Comparison of ENCODE assay signal across 28 cellular contexts in genomic region chr9:37010976-37011375, GRCh38. TPM values are rescaled to one million over a fixed set of nuclear protein-coding genes. Genes with fewer than 3 reads are reported as not detected.
DNase-seq lines count a peak whose midpoint lies in the region; ATAC-seq and TF ChIP-seq lines count a peak whose summit lies in the region.
"Had no signal": no experiment of that assay in that cellular context is flagged by ENCODE, and none has a peak within 500 bp of the region (broad histone marks: within the 10 kb centered on the region; RNA-seq: fewer than 3 reads in every experiment).

No MANE protein-coding gene starts in this region.

- H3K27me3 Mint-ChIP-seq in IgD-negative memory B cell (no peaks in the 10 kb centered on the region), activated B cell treated with CpG ODN at 0.5 μM for 24 hours (no peaks in the 10 kb centered on the region)
- no peaks in the 10 kb centered on the region for H3K27me3 Mint-ChIP-seq in stimulated activated naive B cell treated with anti-CD40 and anti-IgM and Interleukin-4, amounts not matched to agents 10 μg/mL and 1 μg/mL and 100 μg/mL, for 72 hours

- intact Hi-C loops in activated B cell treated with CpG ODN at 0.5 μM for 24 hours (cut with micrococcal nuclease): loop anchor here (1.0 to 2.0 kb wide), 3 partner anchors 9 to 16 kb away; no protein-coding TSS in a partner anchor

- H3K4me1 Mint-ChIP-seq in IgD-negative memory B cell: peaks cover 60 to 71% (median 62%) of the 10 kb centered on the region in 3 donors
- H3K4me1 Mint-ChIP-seq in activated B cell treated with CpG ODN at 0.5 μM for 24 hours: peaks cover 88% of the 10 kb centered on the region
- peaks cover 57 to 80% of the 10 kb centered on the region in 2 donors for H3K4me1 Mint-ChIP-seq in stimulated activated naive B cell treated with anti-CD40 and anti-IgM and Interleukin-4, amounts not matched to agents 10 μg/mL and 1 μg/mL and 100 μg/mL, for 72 hours
- H3K4me1 Mint-ChIP-seq: CD4-positive, alpha-beta memory T cell had no signal

- POLR2A ChIA-PET in activated B cell treated with CpG ODN at 0.5 μM for 24 hours (lab: Charles Lee): interaction anchor here (0.7 to 9.6 kb wide), 14 partner anchors 12 to 400 kb away, joined by 4 to 291 read pairs (median 5); partner anchors contain the start of gene PAX5

- CTCF ChIA-PET in activated B cell treated with CpG ODN at 0.5 μM for 24 hours (lab: Charles Lee): interaction anchor here (1.0 to 1.2 kb wide), 3 partner anchors 9 to 18 kb away, joined by 3 to 4 read pairs (median 3); no protein-coding TSS in a partner anchor

- H3K4me3 Mint-ChIP-seq in IgD-negative memory B cell (peak overlapping the region; percentile 27 to 94 (median 88)), activated B cell treated with CpG ODN at 0.5 μM for 24 hours (peak overlapping the region; percentile 68)
- H3K4me3 Mint-ChIP-seq in stimulated activated naive B cell treated with anti-CD40 and anti-IgM and Interleukin-4, amounts not matched to agents 10 μg/mL and 1 μg/mL and 100 μg/mL, for 72 hours: peak overlapping the region; percentile 50 to 77
- H3K4me3 Mint-ChIP-seq: CD4-positive, alpha-beta memory T cell; H9 had no signal

- H3K27ac Mint-ChIP-seq in IgD-negative memory B cell (peak overlapping the region; percentile 89 to 99 (median 90)), activated B cell treated with CpG ODN at 0.5 μM for 24 hours (peak overlapping the region; percentile 93)
- peak overlapping the region; percentile 89 for H3K27ac Mint-ChIP-seq in stimulated activated naive B cell treated with anti-CD40 and anti-IgM and Interleukin-4, amounts not matched to agents 10 μg/mL and 1 μg/mL and 100 μg/mL, for 72 hours
- H3K27ac Mint-ChIP-seq: H9 had no signal

- H3K36me3 Mint-ChIP-seq in IgD-negative memory B cell: peaks cover 18% of the 10 kb centered on the region
- H3K36me3 Mint-ChIP-seq in activated B cell treated with CpG ODN at 0.5 μM for 24 hours (ENCODE audit: low read depth): peaks cover 88% of the 10 kb centered on the region
- peaks cover 56 to 74% of the 10 kb centered on the region in 2 donors for H3K36me3 Mint-ChIP-seq in stimulated activated naive B cell treated with anti-CD40 and anti-IgM and Interleukin-4, amounts not matched to agents 10 μg/mL and 1 μg/mL and 100 μg/mL, for 72 hours
- H3K36me3 Mint-ChIP-seq: CD4-positive, alpha-beta memory T cell had no signal

- no peak for ATAC-seq in activated B cell treated with CpG ODN at 0.5 μM for 24 hours (ENCODE audit: low read depth)
- no peak for ATAC-seq in stimulated activated naive B cell treated with anti-CD40 and anti-IgM and Interleukin-4, amounts not matched to agents 10 μg/mL and 1 μg/mL and 100 μg/mL, for 72 hours (replicated peaks)
- no peak for ATAC-seq in GM21825 (IDR thresholded peaks at IDR 0.05; ENCODE audit: unreplicated experiment)
- ATAC-seq: HepG2, Right ventricle myocardium inferior had no signal

- no peaks in the 10 kb centered on the region for H3K9me3 Mint-ChIP-seq in IgD-negative memory B cell
- H3K9me3 Mint-ChIP-seq in activated B cell treated with CpG ODN at 0.5 μM for 24 hours: no peaks in the 10 kb centered on the region
- no peaks in the 10 kb centered on the region for H3K9me3 Mint-ChIP-seq in stimulated activated naive B cell treated with anti-CD40 and anti-IgM and Interleukin-4, amounts not matched to agents 10 μg/mL and 1 μg/mL and 100 μg/mL, for 72 hours
- H3K9me3 Mint-ChIP-seq: H9 had no signal

- H3K4me3 ChIP-seq in GM08714 (ENCODE audit: low read length): peak overlapping the region; percentile 9; the same call in 1 of the 2 replicates
- H3K4me3 ChIP-seq: GM23248, SJSA1 had no signal

- no peak for TF ChIP-seq CTCF in activated B cell treated with CpG ODN at 0.5 μM for 24 hours (IDR thresholded peaks at IDR 0.05)

- no peak for DNase-seq in activated B cell treated with CpG ODN at 0.5 μM for 24 hours
- no peak for DNase-seq in stimulated activated naive B cell treated with anti-CD40 and anti-IgM and Interleukin-4, amounts not matched to agents 10 μg/mL and 1 μg/mL and 100 μg/mL, for 72 hours
- DNase-seq in Kasumi-1 (lab: John Stamatoyannopoulos, UW): no peak
- DNase-seq in activated CD8-positive, alpha-beta memory T cell treated with anti-CD3 and anti-CD28 coated beads, Interleukin-2, amount 50 U/mL, for 4 hours: no peak
- DNase-seq: Caco-2; CD4-positive, alpha-beta memory T cell; DND-41; GM23248; H9; KG1; NCI-H1105 treated with DMSO at 0.1 percent for 48 hours; NCI-H1694; NCI-H2081; NCI-H2171; NCI-H345; NCI-H524; NCI-H774; NK-92 treated with Interleukin-12 subunit alpha and Interleukin-12 subunit beta, amount 100 ng/mL, for 24 hours; OCI-M1 had no signal

RNA-seq across cellular contexts. Expression of gene PAX5, which starts 23.1 kb away (rescaled TPM):
- polyA plus RNA-seq in IgD-negative memory B cell: 65.3 TPM
- total RNA-seq in activated B cell treated with CpG ODN at 0.5 μM for 24 hours: 580 and 619 TPM in 2 replicates
- total RNA-seq: Caco-2; CD4-positive, alpha-beta memory T cell; G401; GM23248; HepG2; HT-29; Right ventricle myocardium inferior; SJSA1 had no signal
- polyA plus RNA-seq: BJ, GM23248, HepG2 had no signal
